In genomic region chr1:201349091-201349490, GRCh38 we compare ENCODE assay signal across 18 cellular contexts. TPM values are rescaled to one million over a fixed set of nuclear protein-coding genes. Genes with fewer than 3 reads are reported as not detected.
"Had no signal": no experiment of that assay in that cellular context is flagged by ENCODE, and none has a peak within 500 bp of the region (broad histone marks: within the 10 kb centered on the region; RNA-seq: fewer than 3 reads in every experiment).

No MANE protein-coding gene starts in this region.

- H3K27ac Mint-ChIP-seq: activated CD4-positive, alpha-beta T cell treated with anti-CD3 and anti-CD28 coated beads, Interleukin-2, amount 10 ng/mL, durations not matched to agents 7 days and 5 days; activated CD8-positive, alpha-beta T cell treated with anti-CD3 and anti-CD28 coated beads, Interleukin-2, amount 10 ng/mL, durations not matched to agents 7 days and 5 days; activated naive CD4-positive, alpha-beta T cell treated with anti-CD3 and anti-CD28 coated beads for 36 hours; activated T-cell treated with anti-CD3 and anti-CD28 coated beads, Interleukin-2, amount 50 U/mL, for 24 hours; natural killer cell had no signal

- H3K4me3 Mint-ChIP-seq: activated CD4-positive, alpha-beta T cell treated with anti-CD3 and anti-CD28 coated beads, Interleukin-2, amount 10 ng/mL, durations not matched to agents 7 days and 5 days; activated CD8-positive, alpha-beta T cell treated with anti-CD3 and anti-CD28 coated beads, Interleukin-2, amount 10 ng/mL, durations not matched to agents 7 days and 5 days; activated naive CD4-positive, alpha-beta T cell treated with anti-CD3 and anti-CD28 coated beads for 36 hours; activated T-cell treated with anti-CD3 and anti-CD28 coated beads, Interleukin-2, amount 50 U/mL, for 24 hours; natural killer cell had no signal

- H3K9me3 Mint-ChIP-seq: activated CD4-positive, alpha-beta T cell treated with anti-CD3 and anti-CD28 coated beads, Interleukin-2, amount 10 ng/mL, durations not matched to agents 7 days and 5 days; activated naive CD4-positive, alpha-beta T cell treated with anti-CD3 and anti-CD28 coated beads for 36 hours; activated T-cell treated with anti-CD3 and anti-CD28 coated beads, Interleukin-2, amount 50 U/mL, for 24 hours; natural killer cell had no signal

- H3K4me1 Mint-ChIP-seq: activated CD4-positive, alpha-beta T cell treated with anti-CD3 and anti-CD28 coated beads, Interleukin-2, amount 10 ng/mL, durations not matched to agents 7 days and 5 days; natural killer cell had no signal

- H3K36me3 Mint-ChIP-seq: natural killer cell had no signal

- ATAC-seq: activated CD4-positive, CD25-positive, alpha-beta regulatory T cell treated with anti-CD3 and anti-CD28 coated beads, Interleukin-2, amount 50 U/mL, for 24 hours; activated CD8-positive, alpha-beta T cell treated with anti-CD3 and anti-CD28 coated beads, Interleukin-2, amount 10 ng/mL, durations not matched to agents 7 days and 5 days; body of pancreas; natural killer cell had no signal

- DNase-seq: activated CD4-positive, alpha-beta T cell treated with anti-CD3 and anti-CD28 coated beads, Interleukin-2, amount 10 ng/mL, durations not matched to agents 7 days and 5 days; activated CD8-positive, alpha-beta T cell treated with anti-CD3 and anti-CD28 coated beads, Interleukin-2, amount 10 ng/mL, durations not matched to agents 7 days and 5 days; activated naive CD4-positive, alpha-beta T cell treated with anti-CD3 and anti-CD28 coated beads for 36 hours; activated T-cell treated with anti-CD3 and anti-CD28 coated beads, Interleukin-2, amount 50 U/mL, for 24 hours; body of pancreas; erythroblast; foreskin melanocyte; heart right ventricle; kidney glomerular epithelial cell; natural killer cell; ovary; stimulated activated CD4-positive, alpha-beta T cell treated with anti-CD3 and anti-CD28 coated beads, Interleukin-12 subunit alpha, Interleukin-12 subunit beta, amount 100 ng/mL, for 4 hours; stimulated activated CD4-positive, alpha-beta T cell treated with anti-CD3 and anti-CD28 coated beads, Interleukin-1b, Interleukin-23, amount 100 ng/mL, for 48 hours; stimulated activated CD8-positive, alpha-beta memory T cell treated with anti-CD3 and anti-CD28 coated beads, Interleukin-4, amount 100 ng/mL, for 48 hours; stimulated activated naive CD4-positive, alpha-beta T cell; T1000 had no signal

RNA-seq across cellular contexts. Expression of gene TNNT2, which starts 28.4 kb away (rescaled TPM):
- total RNA-seq: activated CD4-positive, alpha-beta T cell treated with anti-CD3 and anti-CD28 coated beads, Interleukin-2, amount 10 ng/mL, durations not matched to agents 7 days and 5 days; activated CD8-positive, alpha-beta T cell treated with anti-CD3 and anti-CD28 coated beads, Interleukin-2, amount 10 ng/mL, durations not matched to agents 7 days and 5 days; activated naive CD4-positive, alpha-beta T cell treated with anti-CD3 and anti-CD28 coated beads for 36 hours; natural killer cell; T-helper 1 cell treated with Interleukin-12 subunit alpha and Interleukin-12 subunit beta and Interleukin-4 antibody, amounts not matched to agents 30 ng/mL and 1 ng/mL, for 36 hours had no signal

RNA-seq across cellular contexts. Expression of gene LAD1, which starts 50.0 kb away (rescaled TPM):
- total RNA-seq: activated CD4-positive, alpha-beta T cell treated with anti-CD3 and anti-CD28 coated beads, Interleukin-2, amount 10 ng/mL, durations not matched to agents 7 days and 5 days; activated CD8-positive, alpha-beta T cell treated with anti-CD3 and anti-CD28 coated beads, Interleukin-2, amount 10 ng/mL, durations not matched to agents 7 days and 5 days; activated naive CD4-positive, alpha-beta T cell treated with anti-CD3 and anti-CD28 coated beads for 36 hours; T-helper 1 cell treated with Interleukin-12 subunit alpha and Interleukin-12 subunit beta and Interleukin-4 antibody, amounts not matched to agents 30 ng/mL and 1 ng/mL, for 36 hours had no signal
